In genomic region chr6:89793586-89793985, GRCh38 we compare ENCODE assay signal across 11 cellular contexts. TPM values are rescaled to one million over a fixed set of nuclear protein-coding genes. Genes with fewer than 3 reads are reported as not detected.
DNase-seq lines count a peak whose midpoint lies in the region; ATAC-seq, FAIRE-seq and TF ChIP-seq lines count a peak whose summit lies in the region.
"Had no signal": no experiment of that assay in that cellular context is flagged by ENCODE, and none has a peak within 500 bp of the region (broad histone marks: within the 10 kb centered on the region; RNA-seq: fewer than 3 reads in every experiment).

No MANE protein-coding gene starts in this region.

- H3K4me3 ChIP-seq in K562 = no peak overlapping the region
- peak overlapping the region in 2 of 3 donors; percentile 12 to 23 for H3K4me3 ChIP-seq in skeletal muscle tissue (ENCODE audit: low read length in 3 of 3)
- H3K4me3 ChIP-seq in testis = no peak overlapping the region
- no peak overlapping the region for H3K4me3 ChIP-seq in PC-3 (ENCODE audit: low read length)
- H3K4me3 ChIP-seq: pancreas had no signal

- peaks cover 25% of the 10 kb centered on the region for H3K79me2 ChIP-seq in K562 (ENCODE audit: control insufficient read depth, insufficient read depth, low read length)
- 0 out of 2 replicates have a peak, but pooled peaks cover 3% of the 10 kb centered on the region for H3K79me2 ChIP-seq in PC-3 (ENCODE audit: low read length)

- CTCF ChIA-PET in K562 (lab: Yijun Ruan, JAX; ENCODE audit: low intra/inter-chr PET ratio) = no interaction called here
- CTCF ChIA-PET in PC-3 (lab: Charles Lee) = interaction anchor here (0.5 kb wide), 1 partner anchor 686 kb away, joined by 3 read pairs; no protein-coding TSS in a partner anchor

- peak overlapping the region; percentile 72 for H3K27ac Mint-ChIP-seq in activated T-cell treated with anti-CD3 and anti-CD28 coated beads, Interleukin-2, amount 50 U/mL, for 72 hours

- BruUV-seq in K562 (replicated peaks; lab: Mats Ljungman, UMichigan) = no TSS peak
- BruUV-seq in PC-3 (replicated peaks; lab: Mats Ljungman, UMichigan) = no TSS peak

- TF ChIP-seq POLR2A in K562 (conservative IDR thresholded peaks at IDR 0.05) = no peak
- TF ChIP-seq POLR2A in testis (IDR thresholded peaks at IDR 0.05) = no peak

- no peaks in the 10 kb centered on the region for H3K27me3 ChIP-seq in K562 (ENCODE audit: control insufficient read depth in 2 of 2, insufficient read depth in 2 of 2, low read length in 2 of 2)
- no peaks in the 10 kb centered on the region for H3K27me3 ChIP-seq in skeletal muscle tissue (ENCODE audit: control insufficient read depth in 3 of 3, insufficient read depth in 3 of 3, low read length in 3 of 3)
- H3K27me3 ChIP-seq in testis = no peaks in the 10 kb centered on the region
- no peaks in the 10 kb centered on the region for H3K27me3 ChIP-seq in PC-3 (ENCODE audit: low read length)
- H3K27me3 ChIP-seq: pancreas had no signal

- H3K9me3 ChIP-seq in K562 (replicated peaks; ENCODE audit: control insufficient read depth, insufficient read depth, low read depth, low read length) (no peaks in the 10 kb centered on the region), skeletal muscle tissue (ENCODE audit: control insufficient read depth in 3 of 3, low read length in 3 of 3) (no peaks in the 10 kb centered on the region), testis (no peaks in the 10 kb centered on the region), PC-3 (ENCODE audit: low read length) (no peaks in the 10 kb centered on the region)
- H3K9me3 ChIP-seq: pancreas had no signal

- ATAC-seq in activated T-cell treated with anti-CD3 and anti-CD28 coated beads, Interleukin-2, amount 50 U/mL, for 72 hours (replicated peaks in 1 of 2) = no peak
- ATAC-seq in K562 = no peak
- no peak for ATAC-seq in PC-3

- H3K9me2 ChIP-seq in PC-3 (replicated peaks; ENCODE audit: low read length) = no peaks in the 10 kb centered on the region

- no peaks in the 10 kb centered on the region for H3K27me3 Mint-ChIP-seq in activated T-cell treated with anti-CD3 and anti-CD28 coated beads, Interleukin-2, amount 50 U/mL, for 72 hours (ENCODE audit: low read depth)
- H3K27me3 Mint-ChIP-seq: T-cell had no signal

- H3K4me2 ChIP-seq in K562 (ENCODE audit: insufficient read depth, low read length) (no peak overlapping the region), PC-3 (ENCODE audit: low read length) (no peak overlapping the region)

- POLR2A ChIA-PET in K562 (lab: Yijun Ruan, JAX) (interaction anchor here (1.5 to 2.6 kb wide), 3 partner anchors 9 to 26 kb away, joined by 3 to 8 read pairs (median 5); partner anchors contain the start of gene MDN1), PC-3 (lab: Charles Lee; ENCODE audit: unreplicated experiment) (no interaction called here)

- WGBS in K562 (ENCODE audit: insufficient coverage, low coverage, missing lambda C conversion rate) = 97% methylated on average over 3 of the region's 3 CpGs
- 41 to 72% methylated on average over 3 of the region's 3 CpGs for whole genome bisulfite sequencing in testis, 2 donors

- H3K9ac ChIP-seq in K562 (ENCODE audit: insufficient read depth in 1 of 2, low read depth in 2 of 2, low read length in 2 of 2) (no peak overlapping the region), skeletal muscle tissue (ENCODE audit: low read depth in 1 of 3, low read length in 3 of 3) (no peak overlapping the region), PC-3 (ENCODE audit: low read length) (no peak overlapping the region)

- TF ChIP-seq RAD21 in K562 (CRISPR knock-in tag; conservative IDR thresholded peaks at IDR 0.05 in 1 of 2, IDR thresholded peaks at IDR 0.05 in 1 of 2) = no peak

- H3K4me1 ChIP-seq in K562 (replicated peaks in 1 of 2; ENCODE audit: control insufficient read depth in 2 of 2, insufficient read depth in 2 of 2, low read length in 2 of 2) (peaks cover 0 to 3% of the 10 kb centered on the region in 2 experiments; a peak in 1 of 5 replicates), skeletal muscle tissue (ENCODE audit: control insufficient read depth in 3 of 3, insufficient read depth in 3 of 3, low read length in 3 of 3) (peaks cover 0 to 18% (median 13%) of the 10 kb centered on the region in 3 donors), testis (no peaks in the 10 kb centered on the region), PC-3 (ENCODE audit: insufficient read depth, low read length) (no peaks in the 10 kb centered on the region)
- H3K4me1 ChIP-seq: pancreas had no signal

- TF ChIP-seq CTCF in K562 (IDR thresholded peaks at IDR 0.05 in 2 of 3, conservative IDR thresholded peaks at IDR 0.05 in 1 of 3; ENCODE audit: insufficient read depth in 2 of 3, low read depth in 1 of 3, low read length in 3 of 3) (no peak), testis (IDR thresholded peaks at IDR 0.05) (no peak), PC-3 (conservative IDR thresholded peaks at IDR 0.05; ENCODE audit: low read depth, low read length) (no peak)

- H2AFZ ChIP-seq in K562 (ENCODE audit: low read depth, low read length) (no peak overlapping the region), PC-3 (ENCODE audit: low read length) (no peak overlapping the region)

- no peak for FAIRE-seq in K562 (lab: Jason Lieb, UNC)
- FAIRE-seq: pancreas had no signal

- no peaks in the 10 kb centered on the region for H3K9me1 ChIP-seq in K562 (ENCODE audit: control insufficient read depth, insufficient read depth, low read length)

- H3K4me1 Mint-ChIP-seq in activated T-cell treated with anti-CD3 and anti-CD28 coated beads, Interleukin-2, amount 50 U/mL, for 72 hours (ENCODE audit: low read depth) = peaks cover 29% of the 10 kb centered on the region

- peaks cover 4 to 41% of the 10 kb centered on the region in 2 donors for H3K36me3 Mint-ChIP-seq in activated T-cell treated with anti-CD3 and anti-CD28 coated beads, Interleukin-2, amount 50 U/mL, for 72 hours (ENCODE audit: insufficient read depth in 2 of 2)

- H3K9me3 Mint-ChIP-seq in activated T-cell treated with anti-CD3 and anti-CD28 coated beads, Interleukin-2, amount 50 U/mL, for 72 hours = no peaks in the 10 kb centered on the region
- H3K9me3 Mint-ChIP-seq: T-cell had no signal

- intact Hi-C loops in K562 (cut with micrococcal nuclease) (no loop called here), testis (cut with DNase I; ENCODE audit: low total_unique reads) (no loop called here), PC-3 (cut with micrococcal nuclease) (no loop called here)

- no peak for DNase-seq in activated T-cell treated with anti-CD3 and anti-CD28 coated beads, Interleukin-2, amount 50 U/mL, for 72 hours
- no peak for DNase-seq in activated T-cell treated with anti-CD3 and anti-CD28 coated beads for 4 hours
- DNase-seq in NCI-H69 (lab: John Stamatoyannopoulos, UW) = peak; percentile 11
- no peak for DNase-seq in K562 (ENCODE audit: extremely low read depth in 1 of 4, low spot score in 3 of 4)
- no peak for DNase-seq in testis
- no peak for DNase-seq in PC-3
- DNase-seq in COLO829 (ENCODE audit: low spot score) = no peak
- DNase-seq: GOT3, pancreas had no signal

- no peaks in the 10 kb centered on the region for H3F3A ChIP-seq in PC-3 (ENCODE audit: low read length, unreplicated experiment)

- no peak overlapping the region for H3K27ac ChIP-seq in K562 (ENCODE audit: extremely low read depth, low read depth, low read length)
- peak overlapping the region; percentile 72 for H3K27ac ChIP-seq in skeletal muscle tissue (ENCODE audit: low read depth, low read length)
- no peak overlapping the region for H3K27ac ChIP-seq in testis
- H3K27ac ChIP-seq in PC-3 (ENCODE audit: low read length) = no peak overlapping the region
- H3K27ac ChIP-seq: pancreas had no signal

- H3K4me3 Mint-ChIP-seq in activated T-cell treated with anti-CD3 and anti-CD28 coated beads, Interleukin-2, amount 50 U/mL, for 72 hours = no peak overlapping the region

- H4K20me1 ChIP-seq in K562 (replicated peaks; ENCODE audit: control insufficient read depth, insufficient read depth, low read length) (no peaks in the 10 kb centered on the region), PC-3 (ENCODE audit: low read length) (no peaks in the 10 kb centered on the region)

- H3K36me3 ChIP-seq in K562 (ENCODE audit: control insufficient read depth, insufficient read depth, low read length) (peaks cover 78% of the 10 kb centered on the region), skeletal muscle tissue (ENCODE audit: control insufficient read depth in 3 of 3, insufficient read depth in 3 of 3, low read length in 3 of 3) (peaks cover 0 to 30% (median 10%) of the 10 kb centered on the region in 3 donors), testis (ENCODE audit: low read depth, missing control alignments) (no peaks in the 10 kb centered on the region), PC-3 (ENCODE audit: low read depth, low read length) (peaks cover 14% of the 10 kb centered on the region)

- no peak for TF ChIP-seq EP300 in K562 (IDR thresholded peaks at IDR 0.05; ENCODE audit: low read length)

- in situ Hi-C loops in K562 (cut with MboI) = no loop called here

RNA-seq across cellular contexts. Expression of gene MDN1, which starts 26.0 kb away (rescaled TPM):
- total RNA-seq in activated T-cell treated with anti-CD3 and anti-CD28 coated beads, Interleukin-2, amount 50 U/mL, for 72 hours = 10 to 100 TPM; 41.0 to 48.2 TPM
- total RNA-seq in K562 (2011; cell fraction: chromatin; rRNA removed; ENCODE audit: low replicate concordance) = 129 and 268 TPM in 2 replicates
- total RNA-seq in K562 (2011; cell fraction: nucleolus; rRNA removed) = 56.2 and 74.1 TPM in 2 replicates
- total RNA-seq in K562 (2011; cell fraction: nucleoplasm; rRNA removed) = 100 and 102 TPM in 2 replicates
- total RNA-seq in K562 (2014; rRNA removed) = 43.0 and 51.1 TPM in 2 replicates
- total RNA-seq in K562 (2014; rRNA removed; fragmentation: Illumina TruSeq; extraction: Trizol) = 69.2 and 73.9 TPM in 2 replicates
- 66.8 and 67.6 TPM in 2 replicates for total RNA-seq in K562 (2015; rRNA removed; fragmentation: Illumina TruSeq; extraction: Trizol)
- total RNA-seq in K562 (2021) = 93.6 and 98.9 TPM in 2 replicates
- 37.8 and 39.8 TPM in 2 replicates for polyA plus RNA-seq in K562 (2011; rRNA removed)
- 12.9 and 27.6 TPM in 2 replicates for polyA plus RNA-seq in K562 (2011; cell fraction: cytosol; rRNA removed)
- 113 and 158 TPM in 2 replicates for polyA plus RNA-seq in K562 (2011; cell fraction: nucleus; rRNA removed)
- polyA plus RNA-seq in K562 (2012) = 24.1 and 37.2 TPM in 2 replicates
- polyA plus RNA-seq in K562 (2014; fragmentation: Illumina TruSeq; extraction: Trizol) = 44.1 and 48.7 TPM in 2 replicates
- 10 to 100 TPM; 25.6 to 27.8 TPM for polyA plus RNA-seq in K562 (2014; fragmentation: Nextera tagmentation; extraction: Ambion mirVana)
- polyA plus RNA-seq in K562 (2014; rRNA removed) = 28.1 and 37.8 TPM in 2 replicates
- polyA minus RNA-seq in K562 (2011; rRNA and poly(A)+ RNA removed) = 60.0 and 69.1 TPM in 2 replicates
- 50.6 and 66.1 TPM in 2 replicates for polyA minus RNA-seq in K562 (2011; cell fraction: cytosol; rRNA and poly(A)+ RNA removed)
- 59.9 and 98.7 TPM in 2 replicates for polyA minus RNA-seq in K562 (2011; cell fraction: nucleus; rRNA and poly(A)+ RNA removed)
- 30.8 TPM for total RNA-seq in skeletal muscle tissue
- total RNA-seq in testis = 10 to 100 TPM; 80.3 to 89.0 TPM
- 39.1 TPM for polyA plus RNA-seq in testis (ENCODE audit: insufficient read depth, low read depth, low replicate concordance)
- 17.6 and 20.5 TPM in 2 replicates for total RNA-seq in PC-3 (2014; rRNA removed)

RNA-seq across cellular contexts. Expression of gene CASP8AP2, which starts 36.1 kb away (rescaled TPM):
- 10 to 100 TPM; 27.2 to 36.1 TPM for total RNA-seq in activated T-cell treated with anti-CD3 and anti-CD28 coated beads, Interleukin-2, amount 50 U/mL, for 72 hours
- total RNA-seq in K562 (2011; cell fraction: chromatin; rRNA removed; ENCODE audit: low replicate concordance) = 54.6 and 116 TPM in 2 replicates
- total RNA-seq in K562 (2011; cell fraction: nucleolus; rRNA removed) = 32.2 and 36.5 TPM in 2 replicates
- 77.7 and 94.6 TPM in 2 replicates for total RNA-seq in K562 (2011; cell fraction: nucleoplasm; rRNA removed)
- total RNA-seq in K562 (2014; rRNA removed) = 12.1 and 12.5 TPM in 2 replicates
- total RNA-seq in K562 (2014; rRNA removed; fragmentation: Illumina TruSeq; extraction: Trizol) = 27.6 and 34.8 TPM in 2 replicates
- 29.3 and 30.0 TPM in 2 replicates for total RNA-seq in K562 (2015; rRNA removed; fragmentation: Illumina TruSeq; extraction: Trizol)
- total RNA-seq in K562 (2021) = 19.1 TPM in 2 replicates
- polyA plus RNA-seq in K562 (2011; rRNA removed) = 18.7 and 20.9 TPM in 2 replicates
- 2.5 and 5.3 TPM in 2 replicates for polyA plus RNA-seq in K562 (2011; cell fraction: cytosol; rRNA removed)
- 18.6 and 21.2 TPM in 2 replicates for polyA plus RNA-seq in K562 (2011; cell fraction: nucleus; rRNA removed)
- polyA plus RNA-seq in K562 (2012) = 10.5 and 11.7 TPM in 2 replicates
- 15.9 and 19.5 TPM in 2 replicates for polyA plus RNA-seq in K562 (2014; fragmentation: Illumina TruSeq; extraction: Trizol)
- 10 to 100 TPM; 10.6 to 14.6 TPM for polyA plus RNA-seq in K562 (2014; fragmentation: Nextera tagmentation; extraction: Ambion mirVana)
- polyA plus RNA-seq in K562 (2014; rRNA removed) = 11.3 and 13.3 TPM in 2 replicates
- polyA minus RNA-seq in K562 (2011; rRNA and poly(A)+ RNA removed) = 58.4 and 70.1 TPM in 2 replicates
- polyA minus RNA-seq in K562 (2011; cell fraction: cytosol; rRNA and poly(A)+ RNA removed) = 14.0 and 16.0 TPM in 2 replicates
- polyA minus RNA-seq in K562 (2011; cell fraction: nucleus; rRNA and poly(A)+ RNA removed) = 24.1 and 32.8 TPM in 2 replicates
- total RNA-seq in skeletal muscle tissue = 7.3 TPM
- 10 to 100 TPM; 18.3 to 21.6 TPM for total RNA-seq in testis
- polyA plus RNA-seq in testis (ENCODE audit: insufficient read depth, low read depth, low replicate concordance) = 3.3 TPM
- total RNA-seq in PC-3 (2014; rRNA removed) = 6.6 and 7.8 TPM in 2 replicates

Comparison
In these comparisons a context has a peak if more than half of its experiments do, and no peak if none do; other contexts are left out.
1. H3K4me3 ChIP-seq: peak in skeletal muscle tissue (2 of 3); none in K562 (single experiment), testis (0 of 2) and PC-3 (single experiment).